Comparison of ENCODE assay signal across 2 cellular contexts in genomic region chr10:50405733-50406132, GRCh38.
TF ChIP-seq lines count a peak whose summit lies in the region.

No MANE protein-coding gene starts in this region.

TF ChIP-seq in SK-N-SH treated with all-trans-retinoic acid at 6 μM for 48 hours, 23 proteins besides CTCF, POLR2A, EP300 and RAD21 (continued from another document):
- TF ChIP-seq ISL1 (CRISPR knock-in tag; IDR thresholded peaks at IDR 0.05), result peak; percentile 30; the same call in 1 of the 2 replicates

TF ChIP-seq in SK-N-SH, 30 proteins besides CTCF, POLR2A, EP300 and RAD21 (continued from another document):
- TF ChIP-seq, protein P1, sequence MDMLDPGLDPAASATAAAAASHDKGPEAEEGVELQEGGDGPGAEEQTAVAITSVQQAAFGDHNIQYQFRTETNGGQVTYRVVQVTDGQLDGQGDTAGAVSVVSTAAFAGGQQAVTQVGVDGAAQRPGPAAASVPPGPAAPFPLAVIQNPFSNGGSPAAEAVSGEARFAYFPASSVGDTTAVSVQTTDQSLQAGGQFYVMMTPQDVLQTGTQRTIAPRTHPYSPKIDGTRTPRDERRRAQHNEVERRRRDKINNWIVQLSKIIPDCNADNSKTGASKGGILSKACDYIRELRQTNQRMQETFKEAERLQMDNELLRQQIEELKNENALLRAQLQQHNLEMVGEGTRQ (IDR thresholded peaks at IDR 0.05; ENCODE audit: borderline replicate concordance, low read depth, low read length), result no peak
- no peak for TF ChIP-seq USF1 (IDR thresholded peaks at IDR 0.05; ENCODE audit: borderline replicate concordance, low read depth)
- no peak for TF ChIP-seq FOXJ3 (CRISPR knock-in tag; IDR thresholded peaks at IDR 0.05)
